Comparison of ENCODE assay signal across 8 cellular contexts in the genomic region with DNA sequence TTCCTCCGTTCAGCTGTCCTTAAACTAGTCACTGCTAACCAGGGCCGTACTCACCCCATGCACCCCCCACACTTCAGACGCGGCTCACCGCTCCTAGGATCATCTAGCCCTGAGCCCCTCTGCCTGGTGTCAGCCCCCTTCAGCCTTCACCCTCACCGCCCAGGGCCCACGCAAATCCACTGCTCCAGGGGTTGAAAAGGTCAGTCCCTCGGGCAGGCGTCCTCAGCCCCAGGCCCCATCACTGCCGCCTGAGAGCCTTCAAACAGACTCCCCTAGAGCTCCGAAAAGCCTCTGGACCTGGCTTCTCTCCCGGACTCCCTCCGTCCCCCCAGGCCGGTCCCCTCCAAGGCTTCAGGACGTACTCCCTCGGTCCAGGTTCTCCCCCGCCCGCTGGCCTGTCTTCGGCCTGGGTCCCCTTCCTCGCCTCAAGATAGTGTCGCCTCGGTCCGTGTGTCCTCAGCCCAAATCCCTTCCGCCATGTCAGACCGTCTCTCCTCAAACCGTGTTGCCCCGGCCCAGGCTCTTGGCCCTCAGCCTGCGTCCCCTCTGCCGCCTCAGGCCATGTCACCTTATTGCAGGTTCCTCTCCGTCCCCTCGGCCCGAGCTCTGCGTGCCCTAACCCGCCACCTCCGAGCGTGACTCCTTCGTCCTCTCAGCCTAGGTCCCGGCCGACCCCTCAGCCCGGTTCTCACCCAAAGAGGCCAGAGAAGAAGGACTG. TPM values are rescaled to one million over a fixed set of nuclear protein-coding genes. Genes with fewer than 3 reads are reported as not detected.
DNase-seq lines count a peak whose midpoint lies in the region; ATAC-seq, FAIRE-seq and TF ChIP-seq lines count a peak whose summit lies in the region.

No MANE protein-coding gene starts in this region.

- TF ChIP-seq POLR2A in right lobe of liver (IDR thresholded peaks at IDR 0.05), result no peak

- peak overlapping the region; percentile 99 for H3K27ac Mint-ChIP-seq in astrocyte (ENCODE audit: unreplicated experiment)
- H3K27ac Mint-ChIP-seq in type B pancreatic cell, result peak overlapping the region; percentile 95

- H3K36me3 ChIP-seq in DOHH2 (ENCODE audit: control insufficient read depth, low read length) (peaks cover 10% of the 10 kb centered on the region), astrocyte (ENCODE audit: insufficient read depth, low read length) (no peaks in the 10 kb centered on the region), right lobe of liver (no peaks in the 10 kb centered on the region)

- H3K4me1 ChIP-seq in DOHH2 (ENCODE audit: control insufficient read depth, low read length), result peaks cover 60% of the 10 kb centered on the region
- peaks cover 19% of the 10 kb centered on the region for H3K4me1 ChIP-seq in astrocyte (ENCODE audit: insufficient read depth, low read length)
- H3K4me1 ChIP-seq in right lobe of liver, result peaks cover 0 to 40% (median 10%) of the 10 kb centered on the region in 4 donors

- no peak for FAIRE-seq in astrocyte (lab: Jason Lieb, UNC)

- H3K4me2 ChIP-seq in DOHH2 (ENCODE audit: low read length) (peak overlapping the region; percentile 88), astrocyte (ENCODE audit: low read length) (peak overlapping the region; percentile 100)

- H2AFZ ChIP-seq in astrocyte (ENCODE audit: low read depth, low read length), result peak overlapping the region; percentile 90

- H3K79me2 ChIP-seq in DOHH2 (ENCODE audit: control insufficient read depth, low read length) (peaks cover 56% of the 10 kb centered on the region), astrocyte (ENCODE audit: insufficient read depth, low read length) (peaks cover 55% of the 10 kb centered on the region)

- H3K4me3 ChIP-seq in DOHH2 (ENCODE audit: low read length) (peak overlapping the region; percentile 89), astrocyte (ENCODE audit: insufficient read depth, low read depth, low read length) (peak overlapping the region; percentile 93), right lobe of liver (peak overlapping the region; percentile 94 to 98 (median 97))

- peaks cover 8% of the 10 kb centered on the region for H3K36me3 Mint-ChIP-seq in astrocyte (ENCODE audit: low read depth, unreplicated experiment)
- H3K36me3 Mint-ChIP-seq in type B pancreatic cell, result peaks cover 6% of the 10 kb centered on the region

- H4K20me1 ChIP-seq in DOHH2 (ENCODE audit: control insufficient read depth, insufficient read depth, low read depth, low read length), result peaks cover 4% of the 10 kb centered on the region
- H4K20me1 ChIP-seq in astrocyte (ENCODE audit: insufficient read depth, low read length), result peaks cover 52% of the 10 kb centered on the region

- WGBS in right lobe of liver (ENCODE audit: insufficient coverage, low coverage, low lambda C conversion rate, missing lambda C conversion rate), result 1% methylated on average over 30 of the region's 40 CpGs

- DNase-seq in astrocyte (ENCODE audit: low read depth) (no peak), right lobe of liver (peak in 1 of 3 donors; percentile 69), type B pancreatic cell (ENCODE audit: extremely low spot score, unreplicated experiment) (no peak), NCI-H1092 (lab: John Stamatoyannopoulos, UW) (no peak), amygdala (lab: John Stamatoyannopoulos, UW) (no peak)

- H3K9me2 ChIP-seq in DOHH2 (replicated peaks; ENCODE audit: control insufficient read depth, low read length), result no peaks in the 10 kb centered on the region

- H3K27ac ChIP-seq in DOHH2 (ENCODE audit: low read depth, low read length) (peak overlapping the region; percentile 30), astrocyte (ENCODE audit: low read depth, low read length) (peak overlapping the region; percentile 96), right lobe of liver (peak overlapping the region; percentile 91 to 98 (median 96))

- peaks cover 9% of the 10 kb centered on the region; the same call in 1 of the 2 replicates for H3F3A ChIP-seq in DOHH2 (ENCODE audit: control insufficient read depth, insufficient read depth)

- H3K9ac ChIP-seq in astrocyte (ENCODE audit: low read length), result peak overlapping the region; percentile 99

- intact Hi-C loops in right lobe of liver (cut with DNase I), result no loop called here

- H3K27me3 Mint-ChIP-seq in astrocyte (ENCODE audit: low read depth, unreplicated experiment) (peaks cover 3% of the 10 kb centered on the region), type B pancreatic cell (peaks cover 4% of the 10 kb centered on the region)

- H3K27me3 ChIP-seq in DOHH2 (ENCODE audit: control insufficient read depth, low read length) (no peaks in the 10 kb centered on the region), astrocyte (ENCODE audit: insufficient read depth, low read length) (peaks cover 2% of the 10 kb centered on the region), right lobe of liver (no peaks in the 10 kb centered on the region)

- H3K4me3 Mint-ChIP-seq in astrocyte (ENCODE audit: unreplicated experiment) (peak overlapping the region; percentile 99), type B pancreatic cell (peak overlapping the region; percentile 95)

- H3K4me1 Mint-ChIP-seq in astrocyte (ENCODE audit: low read depth, unreplicated experiment) (peaks cover 35% of the 10 kb centered on the region), type B pancreatic cell (ENCODE audit: unreplicated experiment) (peaks cover 33% of the 10 kb centered on the region)

- peak; percentile 1 for ATAC-seq in HG03439 (IDR thresholded peaks at IDR 0.05; ENCODE audit: unreplicated experiment)
- ATAC-seq in right lobe of liver, result no peak
- ATAC-seq in HG03342 (IDR thresholded peaks at IDR 0.05; ENCODE audit: unreplicated experiment), result no peak

- H3K9me3 Mint-ChIP-seq in astrocyte (ENCODE audit: unreplicated experiment) (no peaks in the 10 kb centered on the region), type B pancreatic cell (no peaks in the 10 kb centered on the region)

- H3K9me3 ChIP-seq in DOHH2 (ENCODE audit: control insufficient read depth, insufficient read depth, low read length) (no peaks in the 10 kb centered on the region), astrocyte (ENCODE audit: insufficient read depth, low read depth, low read length) (no peaks in the 10 kb centered on the region), right lobe of liver (no peaks in the 10 kb centered on the region)

- TF ChIP-seq CTCF in DOHH2 (IDR thresholded peaks at IDR 0.05; ENCODE audit: low read depth, low read length, poor library complexity, severe bottlenecking) (no peak), astrocyte (IDR thresholded peaks at IDR 0.05; ENCODE audit: insufficient read depth, low read depth, low read length) (no peak), right lobe of liver (IDR thresholded peaks at IDR 0.05) (no peak), type B pancreatic cell (conservative IDR thresholded peaks at IDR 0.05) (no peak)

RNA-seq across cellular contexts. Expression of gene NAPA, which starts 0.6 kb away (rescaled TPM):
- total RNA-seq in astrocyte, result 122 and 132 TPM in 2 replicates
- total RNA-seq in right lobe of liver, result 100 to 1,000 TPM in 2 of 6 experiments, 10 to 100 TPM in 4; 83.0 to 179 (median 96.0) TPM
- total RNA-seq in type B pancreatic cell (ENCODE audit: low replicate concordance), result 63.0 and 80.6 TPM in 2 replicates

RNA-seq across cellular contexts. Expression of gene KPTN, which starts 30.3 kb away (rescaled TPM):
- total RNA-seq in astrocyte (13.2 and 15.9 TPM in 2 replicates), right lobe of liver (1 to 10 TPM; 3.1 to 7.8 (median 6.2) TPM), type B pancreatic cell (ENCODE audit: low replicate concordance) (9.6 and 21.2 TPM in 2 replicates)

RNA-seq across cellular contexts. Expression of gene SLC8A2, which starts 42.6 kb away (rescaled TPM):
- total RNA-seq in astrocyte, result 3.3 and 9.6 TPM in 2 replicates
- under 1 TPM in 1 of 6 experiments, not detected in 5; 0.13 TPM for total RNA-seq in right lobe of liver
- total RNA-seq in type B pancreatic cell (ENCODE audit: low replicate concordance), result 1.2 and 1.3 TPM in 2 replicates

RNA-seq across cellular contexts. Expression of gene ZNF541, which starts 58.6 kb away (rescaled TPM):
- total RNA-seq in astrocyte, result not detected in 2 replicates
- total RNA-seq in right lobe of liver, result under 1 TPM in 4 of 6 experiments, not detected in 2; 0.12 to 0.25 (median 0.17) TPM
- total RNA-seq in type B pancreatic cell (ENCODE audit: low replicate concordance), result not detected in 2 replicates

Comparison
In these comparisons a context has a peak if more than half of its experiments do, and no peak if none do; other contexts are left out.
1. H3K27ac ChIP-seq: peak in every context shown above with its lines; median percentile 96 in astrocyte; 96 in right lobe of liver; 30 in DOHH2.